In the genomic region with DNA sequence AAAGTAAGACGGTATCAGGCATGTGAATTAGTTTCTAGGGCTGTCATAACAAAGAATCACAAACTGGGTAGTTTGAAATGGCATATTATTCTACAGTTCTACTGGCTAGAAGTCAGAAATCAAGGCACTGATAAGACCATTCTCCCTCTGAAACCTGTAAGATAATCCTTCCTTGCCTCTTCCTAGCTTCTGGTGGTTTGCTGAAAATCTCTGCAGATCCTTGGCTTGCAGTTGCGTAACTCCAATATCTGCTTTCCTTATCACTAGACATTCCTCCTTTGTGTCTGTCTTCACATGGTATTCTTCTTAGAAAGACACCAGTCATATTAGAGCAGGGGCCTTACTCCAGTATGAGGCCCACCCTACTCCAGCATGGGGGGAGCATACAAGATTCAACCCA, we compare ENCODE assay signal across 27 cellular contexts.
"Had no signal": no experiment of that assay in that cellular context is flagged by ENCODE, and none has a peak within 500 bp of the region (broad histone marks: within the 10 kb centered on the region; RNA-seq: fewer than 3 reads in every experiment).

No MANE protein-coding gene starts in this region.

- H3K4me3 Mint-ChIP-seq: naive thymus-derived CD4-positive, alpha-beta T cell; nephron; stimulated activated memory B cell treated with anti-CD40 and anti-IgM and Interleukin-4, amounts not matched to agents 10 μg/mL and 1 μg/mL and 100 μg/mL, for 72 hours had no signal

- H3K9me3 ChIP-seq: esophagus muscularis mucosa, gastroesophageal sphincter, heart left ventricle, left lung, prostate gland, right atrium auricular region, sigmoid colon, suprapubic skin, transverse colon, vagina had no signal

- FAIRE-seq: endothelial cell of umbilical vein, islet of Langerhans had no signal

- H2AFZ ChIP-seq: hepatocyte had no signal

- H3K9me3 Mint-ChIP-seq: naive thymus-derived CD4-positive, alpha-beta T cell; nephron; stimulated activated memory B cell treated with anti-CD40 and anti-IgM and Interleukin-4, amounts not matched to agents 10 μg/mL and 1 μg/mL and 100 μg/mL, for 72 hours had no signal

- H3K4me1 ChIP-seq: esophagus muscularis mucosa, foreskin keratinocyte, gastroesophageal sphincter, heart left ventricle, left lung, prostate gland, right atrium auricular region, sigmoid colon, suprapubic skin, transverse colon, vagina had no signal

- ATAC-seq: foreskin keratinocyte; gastroesophageal sphincter; heart left ventricle; left cardiac atrium; left lung; naive thymus-derived CD4-positive, alpha-beta T cell; stimulated activated memory B cell treated with anti-CD40 and anti-IgM and Interleukin-4, amounts not matched to agents 10 μg/mL and 1 μg/mL and 100 μg/mL, for 72 hours; stimulated activated naive CD8-positive, alpha-beta T cell treated with anti-CD3 and anti-CD28 coated beads, Interleukin-15, Interleukin-2, amounts not matched to agents 100 U/mL and 50 U/mL, for 24 hours had no signal

- DNase-seq: dermis blood vessel endothelial cell; effector memory CD4-positive, alpha-beta T cell; foreskin keratinocyte; heart left ventricle; left cardiac atrium; left lung; mesenchymal stem cell; midbrain; naive thymus-derived CD4-positive, alpha-beta T cell; nucleus accumbens; sigmoid colon; stimulated activated CD4-positive, alpha-beta T cell treated with anti-CD3 and anti-CD28 coated beads, Interleukin-2, amount 100 ng/mL, for 24 hours; stimulated activated CD4-positive, alpha-beta T cell treated with anti-CD3 and anti-CD28 coated beads, Interleukin-4, amount 100 ng/mL, for 24 hours; stimulated activated naive CD8-positive, alpha-beta T cell treated with anti-CD3 and anti-CD28 coated beads, Interleukin-15, Interleukin-2, amounts not matched to agents 100 U/mL and 50 U/mL, for 24 hours; transverse colon had no signal

- H3K4me3 ChIP-seq: coronary artery, esophagus muscularis mucosa, gastroesophageal sphincter, heart left ventricle, hepatocyte, left lung, prostate gland, right atrium auricular region, sigmoid colon, suprapubic skin, transverse colon, vagina had no signal

- H3K27ac Mint-ChIP-seq: naive thymus-derived CD4-positive, alpha-beta T cell; nephron; stimulated activated memory B cell treated with anti-CD40 and anti-IgM and Interleukin-4, amounts not matched to agents 10 μg/mL and 1 μg/mL and 100 μg/mL, for 72 hours had no signal

- H3K79me2 ChIP-seq: hepatocyte had no signal

- H3K4me1 Mint-ChIP-seq: naive thymus-derived CD4-positive, alpha-beta T cell; nephron; stimulated activated memory B cell treated with anti-CD40 and anti-IgM and Interleukin-4, amounts not matched to agents 10 μg/mL and 1 μg/mL and 100 μg/mL, for 72 hours had no signal

- H3K4me2 ChIP-seq: hepatocyte had no signal

- H3K36me3 ChIP-seq: esophagus muscularis mucosa, gastroesophageal sphincter, heart left ventricle, left lung, prostate gland, right atrium auricular region, sigmoid colon, suprapubic skin, transverse colon, vagina had no signal

- H3K27ac ChIP-seq: coronary artery, esophagus muscularis mucosa, foreskin keratinocyte, gastroesophageal sphincter, heart left ventricle, hepatocyte, left lung, prostate gland, right atrium auricular region, sigmoid colon, suprapubic skin, transverse colon, vagina had no signal

- H3K27me3 ChIP-seq: esophagus muscularis mucosa, foreskin keratinocyte, gastroesophageal sphincter, heart left ventricle, hepatocyte, left lung, right atrium auricular region, sigmoid colon, suprapubic skin, transverse colon, vagina had no signal

- H3K36me3 Mint-ChIP-seq: naive thymus-derived CD4-positive, alpha-beta T cell; stimulated activated memory B cell treated with anti-CD40 and anti-IgM and Interleukin-4, amounts not matched to agents 10 μg/mL and 1 μg/mL and 100 μg/mL, for 72 hours had no signal
